Comparison of ENCODE assay signal across 8 cellular contexts in genomic region chr7:151351027-151351426, GRCh38. TPM values are rescaled to one million over a fixed set of nuclear protein-coding genes. Genes with fewer than 3 reads are reported as not detected.
A peak's percentile ranks its signal among the peaks of the same experiment; 100 is the strongest.
DNase-seq lines count a peak whose midpoint lies in the region; ATAC-seq, FAIRE-seq and TF ChIP-seq lines count a peak whose summit lies in the region.

No MANE protein-coding gene starts in this region.

- ATAC-seq in Panc1 (peak; percentile 71), GM12878 (peak; percentile 76), GM19324 (IDR thresholded peaks at IDR 0.05; ENCODE audit: low FRiP score, unreplicated experiment) (no peak), GM21515 (IDR thresholded peaks at IDR 0.05; ENCODE audit: unreplicated experiment) (no peak)

- peak; percentile 70 for TF ChIP-seq CTCF in GM12874 (IDR thresholded peaks at IDR 0.05; ENCODE audit: insufficient read depth, low read depth, low read length)
- no peak; the same call in 1 of the 2 replicates for TF ChIP-seq CTCF in Panc1 (IDR thresholded peaks at IDR 0.05)
- TF ChIP-seq CTCF in GM12878 (IDR thresholded peaks at IDR 0.05 in 2 of 3, conservative IDR thresholded peaks at IDR 0.05 in 1 of 3; ENCODE audit: control insufficient read depth in 2 of 3, extremely low read depth in 1 of 3, insufficient read depth in 1 of 3, low read depth in 3 of 3, low read length in 3 of 3) = peak; percentile 56 to 67 (median 59)
- no peak for TF ChIP-seq CTCF in type B pancreatic cell (conservative IDR thresholded peaks at IDR 0.05)

- TF ChIP-seq RAD21 in GM12878 (IDR thresholded peaks at IDR 0.05; ENCODE audit: insufficient read depth, low read depth, low read length) = peak; percentile 54

- no peaks in the 10 kb centered on the region for H4K20me1 ChIP-seq in GM12878 (ENCODE audit: control insufficient read depth, insufficient read depth)

- H3K4me3 Mint-ChIP-seq in type B pancreatic cell = no peak overlapping the region

- CTCF ChIA-PET in Panc1 (lab: Charles Lee) = interaction anchor here (0.7 to 1.5 kb wide), 3 partner anchors 35 to 46 kb away, joined by 3 to 6 read pairs (median 5); no protein-coding TSS in a partner anchor
- CTCF ChIA-PET in GM12878 (lab: Yijun Ruan, JAX) = interaction anchor here (0.6 to 11.9 kb wide), 23 partner anchors 9 to 408 kb away, joined by 3 to 252 read pairs (median 6); partner anchors contain the start of genes ABCF2 and NUB1

- no peak overlapping the region for H3K4me3 ChIP-seq in Panc1 (ENCODE audit: low read depth in 2 of 2, low read length in 2 of 2)
- H3K4me3 ChIP-seq in GM12878 = peak overlapping the region; percentile 34; the same call in 1 of the 2 replicates

- no peak overlapping the region for H2AFZ ChIP-seq in GM12878 (ENCODE audit: control insufficient read depth, low read depth, low read length)

- H3K36me3 Mint-ChIP-seq in type B pancreatic cell = peaks cover 12% of the 10 kb centered on the region

- no peak overlapping the region for H3K27ac Mint-ChIP-seq in type B pancreatic cell

- H3K9me3 ChIP-seq in Panc1 (ENCODE audit: control insufficient read depth, insufficient read depth, low read depth, low read length) (no peaks in the 10 kb centered on the region), GM12878 (replicated peaks; ENCODE audit: control insufficient read depth, insufficient read depth, low read length) (no peaks in the 10 kb centered on the region; the same call in 2 of the 3 replicates)

- BruUV-seq in Panc1 (replicated peaks; lab: Mats Ljungman, UMichigan) (no TSS peak), GM12878 (replicated peaks; lab: Mats Ljungman, UMichigan) (no TSS peak)

- FAIRE-seq in GM12878 (lab: Jason Lieb, UNC) = no peak

- H3K27me3 ChIP-seq in Panc1 (ENCODE audit: control insufficient read depth, insufficient read depth, low read length) (no peaks in the 10 kb centered on the region), GM12878 (replicated peaks in 1 of 2; ENCODE audit: control insufficient read depth in 2 of 2, insufficient read depth in 2 of 2, low read length in 1 of 2) (no peaks in the 10 kb centered on the region)

- intact Hi-C loops in Panc1 (cut with micrococcal nuclease; ENCODE audit: unreplicated experiment) (no loop called here), GM12878 (cut with micrococcal nuclease; ENCODE audit: unreplicated experiment) (no loop called here)

- RAD21 ChIA-PET in GM12878 (lab: Charles Lee; ENCODE audit: unreplicated experiment) = interaction anchor here (1.0 to 5.2 kb wide), 7 partner anchors 8 to 281 kb away, joined by 3 to 104 read pairs (median 4); partner anchors contain the start of gene NUB1

- H3K27me3 Mint-ChIP-seq in type B pancreatic cell = no peaks in the 10 kb centered on the region

- 30% methylated on average over 8 of the region's 8 CpGs for WGBS in GM12878 (ENCODE audit: insufficient coverage, insufficient replicate concordance, low lambda C conversion rate, missing lambda C conversion rate)

- peaks cover 22% of the 10 kb centered on the region for H3K79me2 ChIP-seq in GM12878 (ENCODE audit: control insufficient read depth, insufficient read depth, low read length)

- SMC1A ChIA-PET in GM12878 (lab: Charles Lee; ENCODE audit: uncharacterized antibody, unreplicated experiment) = interaction anchor here (0.8 to 7.6 kb wide), 14 partner anchors 9 to 279 kb away, joined by 3 to 152 read pairs (median 4); partner anchors contain the start of gene NUB1

- peaks cover 9% of the 10 kb centered on the region; the same call in 1 of the 2 replicates for H3K4me1 ChIP-seq in Panc1 (ENCODE audit: control insufficient read depth, insufficient read depth, low read length)
- H3K4me1 ChIP-seq in GM12878 (ENCODE audit: control insufficient read depth, insufficient read depth, low read length) = peaks cover 37% of the 10 kb centered on the region

- H3K36me3 ChIP-seq in Panc1 (ENCODE audit: control insufficient read depth, insufficient read depth, low read length) (peaks cover 11% of the 10 kb centered on the region), GM12878 (ENCODE audit: control insufficient read depth in 2 of 2, insufficient read depth in 2 of 2, low read length in 1 of 2) (peaks cover 10 to 31% of the 10 kb centered on the region in 2 experiments)

- H3K4me2 ChIP-seq in GM12878 (ENCODE audit: control insufficient read depth, insufficient read depth) = peak overlapping the region; percentile 83

- peaks cover 9% of the 10 kb centered on the region for H3K4me1 Mint-ChIP-seq in type B pancreatic cell (ENCODE audit: unreplicated experiment)

- H3K9me3 Mint-ChIP-seq in type B pancreatic cell = no peaks in the 10 kb centered on the region

- POLR2A ChIA-PET in Panc1 (lab: Charles Lee) (interaction anchor here (0.6 kb wide), 1 partner anchor 17 kb away, joined by 3 read pairs; no protein-coding TSS in a partner anchor), GM12878 (lab: Charles Lee) (interaction anchor here (0.6 to 3.4 kb wide), 5 partner anchors 9 to 1928 kb away, joined by 3 to 18 read pairs (median 8); partner anchors contain the start of gene NUB1)

- DNase-seq in Panc1 (ENCODE audit: low read depth, low spot score) (no peak), GM12878 (ENCODE audit: low read depth, low spot score) (no peak), HT-29 (ENCODE audit: low spot score) (no peak), type B pancreatic cell (ENCODE audit: extremely low spot score, unreplicated experiment) (no peak)
- DNase-seq in stimulated activated CD4-positive, alpha-beta T cell treated with anti-CD3 and anti-CD28 coated beads, Interleukin-2, amount 100 ng/mL, for 4 hours (ENCODE audit: low read depth) = peak; percentile 27

- no peak for TF ChIP-seq POLR2A in GM12878 (IDR thresholded peaks at IDR 0.05; ENCODE audit: low read depth, low read length)

- no peak for TF ChIP-seq EP300 in GM12878 (IDR thresholded peaks at IDR 0.05; ENCODE audit: borderline replicate concordance in 1 of 2, control insufficient read depth in 1 of 2, low read depth in 2 of 2, low read length in 2 of 2)

- H3K27ac ChIP-seq in Panc1 (ENCODE audit: low read length) (no peak overlapping the region), GM12878 (ENCODE audit: control insufficient read depth, insufficient read depth) (peak overlapping the region; percentile 94)

- in situ Hi-C loops in Panc1 (cut with HindIII; ENCODE audit: low pct_unique_long_range_greater_than_20kb, low sequenced_read_pairs) (no loop called here), GM12878 (cut with MboI) (loop anchor here (5.0 kb wide), 1 partner anchor 34 kb away; no protein-coding TSS in a partner anchor)

- peak overlapping the region; percentile 10; the same call in 1 of the 2 replicates for H3K9ac ChIP-seq in GM12878 (ENCODE audit: control insufficient read depth, insufficient read depth, low read length)

TF ChIP-seq in GM12878, 131 proteins besides CTCF, POLR2A, EP300 and RAD21:
- no peak for TF ChIP-seq HCFC1 (IDR thresholded peaks at IDR 0.05; ENCODE audit: low read length)
- 0 out of 2 replicates have a peak, but pooled peaks have one; percentile 30 for TF ChIP-seq JUNB (IDR thresholded peaks at IDR 0.05)
- TF ChIP-seq SMC3 (IDR thresholded peaks at IDR 0.05; ENCODE audit: borderline replicate concordance, low read length) = peak; percentile 43; the same call in 1 of the 2 replicates
- TF ChIP-seq NR2F1 (conservative IDR thresholded peaks at IDR 0.05) = 0 out of 2 replicates have a peak, but pooled peaks have one; percentile 21

RNA-seq across cellular contexts. Expression of gene NUB1, which starts 9.4 kb away (rescaled TPM):
- total RNA-seq in Panc1 (2021; ENCODE audit: unreplicated experiment) = 50.5 TPM
- 41.4 TPM for polyA plus RNA-seq in Panc1 (2012; ENCODE audit: insufficient read length)
- total RNA-seq in GM12878 (2013; cell fraction: nucleolus; rRNA removed) = 88.2 and 88.7 TPM in 2 replicates
- total RNA-seq in GM12878 (2014; rRNA removed) = 42.3 and 49.5 TPM in 2 replicates
- total RNA-seq in GM12878 (2014; rRNA removed; fragmentation: Illumina TruSeq; extraction: Trizol) = 64.0 and 65.6 TPM in 2 replicates
- total RNA-seq in GM12878 (2021) = 37.1 and 37.5 TPM in 2 replicates
- 26.5 TPM for polyA plus RNA-seq in GM12878 (2011; ENCODE audit: low read depth)
- polyA plus RNA-seq in GM12878 (2011; rRNA removed) = 58.0 and 106 TPM in 2 replicates
- 36.1 and 36.7 TPM in 2 replicates for polyA plus RNA-seq in GM12878 (2011; cell fraction: cytosol; rRNA removed)
- polyA plus RNA-seq in GM12878 (2011; cell fraction: nucleus; rRNA removed) = 49.8 and 60.9 TPM in 2 replicates
- 36.2 and 57.3 TPM in 2 replicates for polyA plus RNA-seq in GM12878 (2012)
- 102 and 177 TPM in 2 replicates for polyA plus RNA-seq in GM12878 (2014; fragmentation: Illumina TruSeq; extraction: Trizol)
- 10 to 100 TPM; 24.1 to 28.8 TPM for polyA plus RNA-seq in GM12878 (2014; fragmentation: Nextera tagmentation; extraction: Ambion mirVana)
- polyA plus RNA-seq in GM12878 (2014; rRNA removed) = 37.4 and 49.1 TPM in 2 replicates
- polyA plus RNA-seq in GM12878 (2016; fragmentation: Nextera tagmentation; extraction: Ambion mirVana) = 10 to 100 TPM; 48.9 to 54.4 TPM
- polyA minus RNA-seq in GM12878 (2011; rRNA and poly(A)+ RNA removed) = 31.6 and 38.5 TPM in 2 replicates
- 12.8 and 16.1 TPM in 2 replicates for polyA minus RNA-seq in GM12878 (2011; cell fraction: cytosol; rRNA and poly(A)+ RNA removed)
- polyA minus RNA-seq in GM12878 (2011; cell fraction: nucleus; rRNA and poly(A)+ RNA removed) = 16.8 and 26.8 TPM in 2 replicates
- 34.3 and 39.5 TPM in 2 replicates for total RNA-seq in HT-29 (2014; rRNA removed; shearing (Covaris generic))
- total RNA-seq in type B pancreatic cell (ENCODE audit: low replicate concordance) = 49.3 and 54.3 TPM in 2 replicates

RNA-seq across cellular contexts. Expression of gene WDR86, which starts 58.8 kb away (rescaled TPM):
- total RNA-seq in Panc1 (2021; ENCODE audit: unreplicated experiment) = 0.72 TPM
- polyA plus RNA-seq in Panc1 (2012; ENCODE audit: insufficient read length) = 1.2 TPM
- 5.1 and 8.3 TPM in 2 replicates for total RNA-seq in GM12878 (2013; cell fraction: nucleolus; rRNA removed)
- not detected in 2 replicates for total RNA-seq in GM12878 (2014; rRNA removed)
- total RNA-seq in GM12878 (2014; rRNA removed; fragmentation: Illumina TruSeq; extraction: Trizol) = not detected in 2 replicates
- not detected in 2 replicates for total RNA-seq in GM12878 (2021)
- polyA plus RNA-seq in GM12878 (2011; ENCODE audit: low read depth) = 0.29 TPM
- polyA plus RNA-seq in GM12878 (2011; rRNA removed) = 0.15 and 0.22 TPM in 2 replicates
- polyA plus RNA-seq in GM12878 (2011; cell fraction: cytosol; rRNA removed) = 0.24 and 0.38 TPM in 2 replicates
- 2.7 and 4.6 TPM in 2 replicates for polyA plus RNA-seq in GM12878 (2011; cell fraction: nucleus; rRNA removed)
- polyA plus RNA-seq in GM12878 (2012) = 0.26 and 0.65 TPM in 2 replicates
- not detected in 2 replicates for polyA plus RNA-seq in GM12878 (2014; fragmentation: Illumina TruSeq; extraction: Trizol)
- under 1 TPM in 1 of 2 experiments, not detected in 1; 0.05 TPM for polyA plus RNA-seq in GM12878 (2014; fragmentation: Nextera tagmentation; extraction: Ambion mirVana)
- not detected in 2 replicates for polyA plus RNA-seq in GM12878 (2014; rRNA removed)
- polyA plus RNA-seq in GM12878 (2016; fragmentation: Nextera tagmentation; extraction: Ambion mirVana) = under 1 TPM in 1 of 2 experiments, not detected in 1; 0.19 TPM
- polyA minus RNA-seq in GM12878 (2011; rRNA and poly(A)+ RNA removed) = 0.37 and 1.0 TPM in 2 replicates
- polyA minus RNA-seq in GM12878 (2011; cell fraction: cytosol; rRNA and poly(A)+ RNA removed) = not detected in 2 replicates
- polyA minus RNA-seq in GM12878 (2011; cell fraction: nucleus; rRNA and poly(A)+ RNA removed) = 0.57 and 0.73 TPM in 2 replicates
- 1.8 and 2.0 TPM in 2 replicates for total RNA-seq in HT-29 (2014; rRNA removed; shearing (Covaris generic))
- total RNA-seq in type B pancreatic cell (ENCODE audit: low replicate concordance) = 13.0 and 83.0 TPM in 2 replicates

Comparison
In these comparisons a context has a peak if more than half of its experiments do, and no peak if none do; other contexts are left out.
1. CTCF ChIP-seq: peak in GM12874 (single experiment) and GM12878 (3 of 3); none in Panc1 (single experiment) and type B pancreatic cell (single experiment).
2. ATAC-seq: peak in Panc1 (single experiment) and GM12878 (single experiment); none in GM19324 (single experiment) and GM21515 (single experiment).